ENCODE assay signal across 1 cellular context in the genomic region with DNA sequence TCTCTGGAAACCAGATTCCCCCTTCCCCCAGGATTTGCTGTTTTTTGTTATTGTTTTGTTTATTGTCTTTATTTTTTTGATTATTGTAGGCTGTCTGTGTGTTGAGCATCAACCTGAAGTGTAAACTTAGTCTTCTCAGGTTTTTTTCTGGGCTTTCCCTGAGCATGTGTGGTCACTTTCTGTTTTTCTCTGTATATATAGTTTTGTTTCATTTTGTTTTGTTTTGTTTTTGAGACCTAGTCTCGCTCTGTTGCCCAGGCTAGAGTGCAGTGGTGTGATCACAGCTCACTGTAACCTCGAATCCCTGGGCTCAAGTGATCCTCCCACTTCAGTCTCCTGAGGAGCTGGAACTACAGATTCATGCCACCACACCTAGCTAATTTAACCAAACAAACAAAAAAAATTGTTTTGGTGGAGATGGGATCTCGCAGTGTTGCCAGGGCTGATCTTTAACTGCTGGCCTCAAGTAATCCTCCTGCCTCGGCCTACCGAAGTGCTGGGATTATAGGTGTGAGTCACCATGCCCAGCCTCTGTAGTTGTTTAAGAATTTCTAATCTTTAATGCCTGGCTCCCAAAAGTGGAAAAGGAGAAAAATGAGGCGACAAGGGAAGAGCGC.
TF ChIP-seq lines count a peak whose summit lies in the region.

No MANE protein-coding gene starts in this region.

TF ChIP-seq in GM12878, 131 proteins besides CTCF, POLR2A, EP300 and RAD21:
- TF ChIP-seq ZBTB40 (IDR thresholded peaks at IDR 0.05; ENCODE audit: borderline replicate concordance) (no peak), CEBPB (IDR thresholded peaks at IDR 0.05; ENCODE audit: borderline replicate concordance in 1 of 2, low read depth in 2 of 2, low read length in 2 of 2) (no peak), RUNX3 (IDR thresholded peaks at IDR 0.05; ENCODE audit: low read length) (peak; percentile 54), SPI1 (IDR thresholded peaks at IDR 0.05; ENCODE audit: borderline replicate concordance, insufficient read depth, low read depth, low read length) (no peak), SIX5 (IDR thresholded peaks at IDR 0.05; ENCODE audit: low read depth, low read length, severe bottlenecking) (no peak), NRF1 (conservative IDR thresholded peaks at IDR 0.05; ENCODE audit: low read depth, low read length) (no peak), BHLHE40 (IDR thresholded peaks at IDR 0.05; ENCODE audit: borderline replicate concordance in 1 of 2, low read depth in 2 of 2, low read length in 1 of 2) (peak in 1 of 2 experiments; percentile 24; a peak in 1 of 4 replicates), ZSCAN29 (IDR thresholded peaks at IDR 0.05) (no peak), SKIL (IDR thresholded peaks at IDR 0.05; ENCODE audit: low read depth, poor library complexity, severe bottlenecking) (peak; percentile 24), ZBTB11 (CRISPR knock-in tag; IDR thresholded peaks at IDR 0.05) (no peak), NR2C1 (IDR thresholded peaks at IDR 0.05) (no peak), ATF7 (IDR thresholded peaks at IDR 0.05; ENCODE audit: low read depth) (peak; percentile 47; the same call in 1 of the 2 replicates), ASH2L (IDR thresholded peaks at IDR 0.05; ENCODE audit: borderline replicate concordance, low read depth) (no peak), IKZF2 (IDR thresholded peaks at IDR 0.05) (peak; percentile 41 to 46; a peak in 3 of 4 replicates), SUZ12 (IDR thresholded peaks at IDR 0.05; ENCODE audit: unreplicated experiment) (no peak), PAX5 (IDR thresholded peaks at IDR 0.05; ENCODE audit: borderline replicate concordance, low read depth, low read length) (peak; percentile 71; the same call in 1 of the 2 replicates), BMI1 (IDR thresholded peaks at IDR 0.05; ENCODE audit: borderline replicate concordance) (no peak), JUNB (IDR thresholded peaks at IDR 0.05) (0 out of 2 replicates have a peak, but pooled peaks have one; percentile 12), RELB (IDR thresholded peaks at IDR 0.05; ENCODE audit: low read depth) (peak; percentile 72), MLLT1 (IDR thresholded peaks at IDR 0.05) (peak; percentile 49; the same call in 1 of the 2 replicates), NBN (IDR thresholded peaks at IDR 0.05) (0 out of 2 replicates have a peak, but pooled peaks have one; percentile 51)
- TF ChIP-seq, protein P1, sequence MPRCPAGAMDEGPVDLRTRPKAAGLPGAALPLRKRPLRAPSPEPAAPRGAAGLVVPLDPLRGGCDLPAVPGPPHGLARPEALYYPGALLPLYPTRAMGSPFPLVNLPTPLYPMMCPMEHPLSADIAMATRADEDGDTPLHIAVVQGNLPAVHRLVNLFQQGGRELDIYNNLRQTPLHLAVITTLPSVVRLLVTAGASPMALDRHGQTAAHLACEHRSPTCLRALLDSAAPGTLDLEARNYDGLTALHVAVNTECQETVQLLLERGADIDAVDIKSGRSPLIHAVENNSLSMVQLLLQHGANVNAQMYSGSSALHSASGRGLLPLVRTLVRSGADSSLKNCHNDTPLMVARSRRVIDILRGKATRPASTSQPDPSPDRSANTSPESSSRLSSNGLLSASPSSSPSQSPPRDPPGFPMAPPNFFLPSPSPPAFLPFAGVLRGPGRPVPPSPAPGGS (IDR thresholded peaks at IDR 0.05; ENCODE audit: borderline replicate concordance, insufficient read depth, low read depth, low read length, poor library complexity, severe bottlenecking), result no peak
